In genomic region chr20:6519556-6519955, GRCh38 we compare ENCODE assay signal across 18 cellular contexts.
A peak's percentile ranks its signal among the peaks of the same experiment; 100 is the strongest.
DNase-seq lines count a peak whose midpoint lies in the region; ATAC-seq, FAIRE-seq and TF ChIP-seq lines count a peak whose summit lies in the region.
"Had no signal": no experiment of that assay in that cellular context is flagged by ENCODE, and none has a peak within 500 bp of the region (broad histone marks: within the 10 kb centered on the region; RNA-seq: fewer than 3 reads in every experiment).

No MANE protein-coding gene starts in this region.

- intact Hi-C loops in pancreas (cut with DNase I) (no loop called here), gastrocnemius medialis (cut with DNase I; ENCODE audit: low total_unique reads) (no loop called here)

- ATAC-seq in pancreas: no peak
- ATAC-seq in gastrocnemius medialis: no peak
- ATAC-seq in HG03159 (IDR thresholded peaks at IDR 0.05; ENCODE audit: unreplicated experiment): no peak
- ATAC-seq: gastroesophageal sphincter; sciatic nerve; stimulated activated memory B cell treated with anti-CD40 and anti-IgM and Interleukin-4, amounts not matched to agents 10 μg/mL and 1 μg/mL and 100 μg/mL, for 72 hours had no signal

- H3K9me3 ChIP-seq in fibroblast of lung (ENCODE audit: control insufficient read depth, insufficient read depth, low read depth, low read length): no peaks in the 10 kb centered on the region
- H3K9me3 ChIP-seq in pancreas: peaks cover 0 to 5% (median 0%) of the 10 kb centered on the region in 4 donors
- no peaks in the 10 kb centered on the region for H3K9me3 ChIP-seq in gastrocnemius medialis
- H3K9me3 ChIP-seq: BE2C had no signal

- H3K36me3 ChIP-seq in fibroblast of lung (ENCODE audit: control insufficient read depth, insufficient read depth, low read length): no peaks in the 10 kb centered on the region
- no peaks in the 10 kb centered on the region for H3K36me3 ChIP-seq in pancreas
- no peaks in the 10 kb centered on the region for H3K36me3 ChIP-seq in gastrocnemius medialis
- H3K36me3 ChIP-seq: BE2C, gastroesophageal sphincter, neural progenitor cell had no signal

- POLR2A ChIA-PET in RWPE1 (lab: Yijun Ruan, JAX; ENCODE audit: low non-redundant PET): no interaction called here

- no peak overlapping the region for H3K4me2 ChIP-seq in fibroblast of lung (ENCODE audit: extremely low read depth, insufficient read depth, low read length)
- H3K4me2 ChIP-seq: neural progenitor cell had no signal

- TF ChIP-seq CTCF in RWPE1 (conservative IDR thresholded peaks at IDR 0.05; ENCODE audit: low read depth) (no peak), fibroblast of lung (conservative IDR thresholded peaks at IDR 0.05 in 1 of 2, IDR thresholded peaks at IDR 0.05 in 1 of 2; ENCODE audit: low read depth in 1 of 2, low read length in 2 of 2) (no peak), pancreas (IDR thresholded peaks at IDR 0.05) (no peak), gastrocnemius medialis (IDR thresholded peaks at IDR 0.05 in 4 of 5, conservative IDR thresholded peaks at IDR 0.05 in 1 of 5) (no peak)

- H4K20me1 ChIP-seq in fibroblast of lung (ENCODE audit: control insufficient read depth, extremely low read depth, insufficient read depth, low read length): no peaks in the 10 kb centered on the region

- H3K9ac ChIP-seq in fibroblast of lung (ENCODE audit: insufficient read depth, low read length): no peak overlapping the region
- H3K9ac ChIP-seq: neural progenitor cell had no signal

- in situ Hi-C loops in gastrocnemius medialis (cut with MboI; ENCODE audit: low sequenced_read_pairs in 4 of 4): no loop called here

- H2AFZ ChIP-seq in fibroblast of lung (ENCODE audit: low read length): no peak overlapping the region
- H2AFZ ChIP-seq: neural progenitor cell had no signal

- CTCF ChIA-PET in RWPE1 (lab: Yijun Ruan, JAX): interaction anchor here (0.7 to 1.0 kb wide), 2 partner anchors 23 to 93 kb away, joined by 3 to 7 read pairs; no protein-coding TSS in a partner anchor

- H3K79me2 ChIP-seq in fibroblast of lung (ENCODE audit: control insufficient read depth, insufficient read depth, low read length): no peaks in the 10 kb centered on the region

- no peak for TF ChIP-seq POLR2A in gastrocnemius medialis (IDR thresholded peaks at IDR 0.05)

- 16 to 27% methylated on average over 1 of the region's 1 CpG for WGBS in pancreas, 2 donors

- H3K27me3 ChIP-seq in fibroblast of lung (ENCODE audit: control insufficient read depth, insufficient read depth, low read length): no peaks in the 10 kb centered on the region
- H3K27me3 ChIP-seq in pancreas: peaks cover 0 to 5% (median 0%) of the 10 kb centered on the region in 4 donors
- no peaks in the 10 kb centered on the region for H3K27me3 ChIP-seq in gastrocnemius medialis
- H3K27me3 ChIP-seq: BE2C, dorsolateral prefrontal cortex, gastroesophageal sphincter, neural progenitor cell had no signal

- FAIRE-seq in pancreas (lab: Jason Lieb, UNC): no peak

- DNase-seq in EH (ENCODE audit: low read depth): peak; percentile 9
- peak; percentile 77 for DNase-seq in RWPE1 (ENCODE audit: low spot score)
- DNase-seq in fibroblast of lung (ENCODE audit: low read depth in 2 of 2): peak; percentile 86 to 90
- peak; percentile 42 for DNase-seq in skeletal muscle cell (ENCODE audit: low read depth)
- no peak for DNase-seq in pancreas
- no peak for DNase-seq in gastrocnemius medialis
- DNase-seq in NK-92 treated with Interleukin-12 subunit alpha and Interleukin-12 subunit beta, amount 100 ng/mL, for 24 hours (lab: John Stamatoyannopoulos, UW): no peak
- DNase-seq: activated CD4-positive, alpha-beta memory T cell treated with anti-CD3 and anti-CD28 coated beads, Interleukin-2, amount 10 ng/mL, durations not matched to agents 7 days and 5 days; BE2C; dorsolateral prefrontal cortex; KG1; NCI-H146; NCI-H446 treated with DMSO at 0.1 percent for 48 hours had no signal

- H3K4me3 ChIP-seq in fibroblast of lung (replicated peaks in 1 of 4; ENCODE audit: control extremely low read depth in 1 of 4, insufficient read depth in 1 of 4, low read depth in 3 of 4, low read length in 4 of 4): no peak overlapping the region
- H3K4me3 ChIP-seq in skeletal muscle cell (ENCODE audit: low read depth, low read length): no peak overlapping the region
- no peak overlapping the region for H3K4me3 ChIP-seq in pancreas
- no peak overlapping the region for H3K4me3 ChIP-seq in gastrocnemius medialis
- H3K4me3 ChIP-seq: dorsolateral prefrontal cortex, gastroesophageal sphincter, neural progenitor cell had no signal

- H3K4me1 ChIP-seq in fibroblast of lung (ENCODE audit: control insufficient read depth, extremely low read depth, insufficient read depth, low read length) (no peaks in the 10 kb centered on the region), pancreas (no peaks in the 10 kb centered on the region), gastrocnemius medialis (no peaks in the 10 kb centered on the region)
- H3K4me1 ChIP-seq: BE2C, gastroesophageal sphincter, neural progenitor cell had no signal

- no peak overlapping the region for H3K27ac ChIP-seq in RWPE1
- no peak overlapping the region for H3K27ac ChIP-seq in fibroblast of lung (ENCODE audit: insufficient read depth, low read length)
- H3K27ac ChIP-seq in pancreas: no peak overlapping the region
- no peak overlapping the region for H3K27ac ChIP-seq in gastrocnemius medialis
- H3K27ac ChIP-seq: dorsolateral prefrontal cortex, gastroesophageal sphincter, neural progenitor cell had no signal

Comparison
In these comparisons a context has a peak if more than half of its experiments do, and no peak if none do; other contexts are left out.
1. DNase-seq: peak in EH (single experiment), RWPE1 (single experiment), fibroblast of lung (2 of 2) and skeletal muscle cell (single experiment); none in pancreas (0 of 6), gastrocnemius medialis (0 of 2) and NK-92 treated with Interleukin-12 subunit alpha and Interleukin-12 subunit beta, amount 100 ng/mL, for 24 hours (single experiment).